In genomic region chr4:88584471-88584900, GRCh38 we compare ENCODE assay signal across 26 cellular contexts.
"Had no signal": no experiment of that assay in that cellular context is flagged by ENCODE, and none has a peak within 500 bp of the region (broad histone marks: within the 10 kb centered on the region; RNA-seq: fewer than 3 reads in every experiment).

No MANE protein-coding gene starts in this region.

- ATAC-seq: naive thymus-derived CD8-positive, alpha-beta T cell had no signal

- H3K4me3 ChIP-seq: esophagus squamous epithelium, right atrium auricular region, suprapubic skin, transverse colon had no signal

- H3K9me3 Mint-ChIP-seq: activated CD4-positive, alpha-beta memory T cell treated with anti-CD3 and anti-CD28 coated beads, Interleukin-2, amount 10 ng/mL, durations not matched to agents 7 days and 5 days; activated naive CD8-positive, alpha-beta T cell treated with anti-CD3 and anti-CD28 coated beads, Interleukin-2, amount 50 U/mL, for 24 hours; activated T-cell treated with anti-CD3 and anti-CD28 coated beads, Interleukin-2, amount 50 U/mL, for 24 hours; central memory CD8-positive, alpha-beta T cell; T-helper 1 cell treated with Interleukin-12 subunit alpha and Interleukin-12 subunit beta and Interleukin-4 antibody, amounts not matched to agents 30 μg/mL and 1 μg/mL, for 36 hours had no signal

- H3K9me3 ChIP-seq: esophagus squamous epithelium, right atrium auricular region, suprapubic skin, transverse colon had no signal

- H3K4me1 Mint-ChIP-seq: activated CD4-positive, alpha-beta memory T cell treated with anti-CD3 and anti-CD28 coated beads, Interleukin-2, amount 10 ng/mL, durations not matched to agents 7 days and 5 days; activated CD4-positive, alpha-beta T cell treated with anti-CD3 and anti-CD28 coated beads, Interleukin-2, amount 10 ng/mL, durations not matched to agents 7 days and 5 days; activated naive CD8-positive, alpha-beta T cell treated with anti-CD3 and anti-CD28 coated beads, Interleukin-2, amount 50 U/mL, for 24 hours; central memory CD8-positive, alpha-beta T cell had no signal

- H3K4me1 ChIP-seq: esophagus squamous epithelium, right atrium auricular region, suprapubic skin, transverse colon had no signal

- H3K27ac ChIP-seq: esophagus squamous epithelium, suprapubic skin, transverse colon had no signal

- H3K27ac Mint-ChIP-seq: activated CD4-positive, alpha-beta memory T cell treated with anti-CD3 and anti-CD28 coated beads, Interleukin-2, amount 10 ng/mL, durations not matched to agents 7 days and 5 days; activated CD4-positive, alpha-beta T cell treated with anti-CD3 and anti-CD28 coated beads, Interleukin-2, amount 10 ng/mL, durations not matched to agents 7 days and 5 days; activated naive CD8-positive, alpha-beta T cell treated with anti-CD3 and anti-CD28 coated beads, Interleukin-2, amount 50 U/mL, for 24 hours; activated T-cell treated with anti-CD3 and anti-CD28 coated beads, Interleukin-2, amount 50 U/mL, for 24 hours; naive thymus-derived CD8-positive, alpha-beta T cell; T-helper 1 cell treated with Interleukin-12 subunit alpha and Interleukin-12 subunit beta and Interleukin-4 antibody, amounts not matched to agents 30 μg/mL and 1 μg/mL, for 36 hours had no signal

- DNase-seq: activated CD4-positive, alpha-beta memory T cell treated with anti-CD3 and anti-CD28 coated beads, Interleukin-2, amount 10 ng/mL, durations not matched to agents 7 days and 5 days; activated CD4-positive, alpha-beta T cell treated with anti-CD3 and anti-CD28 coated beads for 1 hour; activated CD4-positive, alpha-beta T cell treated with anti-CD3 and anti-CD28 coated beads, Interleukin-2, amount 10 ng/mL, durations not matched to agents 7 days and 5 days; activated CD8-positive, alpha-beta memory T cell treated with anti-CD3 and anti-CD28 coated beads, Interleukin-2, amount 50 U/mL, for 48 hours; activated gamma-delta T cell treated with Interleukin-2 at 50 U/mL for 16 hours; activated naive CD4-positive, alpha-beta T cell treated with anti-CD3 and anti-CD28 coated beads, Interleukin-2, amount 50 U/mL, for 16 hours; activated naive CD8-positive, alpha-beta T cell treated with anti-CD3 and anti-CD28 coated beads, Interleukin-2, amount 50 U/mL, for 24 hours; activated T-cell treated with anti-CD3 and anti-CD28 coated beads, Interleukin-2, amount 50 U/mL, for 24 hours; amygdala; dermis blood vessel endothelial cell; effector CD4-positive, alpha-beta T cell; esophagus squamous epithelium; glutamatergic neuron; hippocampal formation; left cardiac atrium; midbrain; naive thymus-derived CD8-positive, alpha-beta T cell; stimulated activated CD4-positive, alpha-beta T cell treated with anti-CD3 and anti-CD28 coated beads, Interleukin-15, amount 100 ng/mL, for 24 hours; stimulated activated CD4-positive, alpha-beta T cell treated with anti-CD3 and anti-CD28 coated beads, Interleukin-2, amount 100 ng/mL, for 24 hours; stimulated activated naive CD4-positive, alpha-beta T cell; T-helper 9 cell; transverse colon had no signal

- H3K36me3 ChIP-seq: esophagus squamous epithelium, right atrium auricular region, suprapubic skin, transverse colon had no signal

- H3K27me3 ChIP-seq: esophagus squamous epithelium, right atrium auricular region, suprapubic skin, transverse colon had no signal

- H3K27me3 Mint-ChIP-seq: activated CD4-positive, alpha-beta T cell treated with anti-CD3 and anti-CD28 coated beads, Interleukin-2, amount 10 ng/mL, durations not matched to agents 7 days and 5 days; activated naive CD8-positive, alpha-beta T cell treated with anti-CD3 and anti-CD28 coated beads, Interleukin-2, amount 50 U/mL, for 24 hours; activated T-cell treated with anti-CD3 and anti-CD28 coated beads, Interleukin-2, amount 50 U/mL, for 24 hours; central memory CD8-positive, alpha-beta T cell; naive thymus-derived CD8-positive, alpha-beta T cell had no signal

- H3K4me3 Mint-ChIP-seq: activated CD4-positive, alpha-beta memory T cell treated with anti-CD3 and anti-CD28 coated beads, Interleukin-2, amount 10 ng/mL, durations not matched to agents 7 days and 5 days; activated CD4-positive, alpha-beta T cell treated with anti-CD3 and anti-CD28 coated beads, Interleukin-2, amount 10 ng/mL, durations not matched to agents 7 days and 5 days; activated naive CD8-positive, alpha-beta T cell treated with anti-CD3 and anti-CD28 coated beads, Interleukin-2, amount 50 U/mL, for 24 hours; activated T-cell treated with anti-CD3 and anti-CD28 coated beads, Interleukin-2, amount 50 U/mL, for 24 hours; central memory CD8-positive, alpha-beta T cell; naive thymus-derived CD8-positive, alpha-beta T cell; T-helper 1 cell treated with Interleukin-12 subunit alpha and Interleukin-12 subunit beta and Interleukin-4 antibody, amounts not matched to agents 30 μg/mL and 1 μg/mL, for 36 hours had no signal

- H3K36me3 Mint-ChIP-seq: naive thymus-derived CD8-positive, alpha-beta T cell had no signal
